In the genomic region with DNA sequence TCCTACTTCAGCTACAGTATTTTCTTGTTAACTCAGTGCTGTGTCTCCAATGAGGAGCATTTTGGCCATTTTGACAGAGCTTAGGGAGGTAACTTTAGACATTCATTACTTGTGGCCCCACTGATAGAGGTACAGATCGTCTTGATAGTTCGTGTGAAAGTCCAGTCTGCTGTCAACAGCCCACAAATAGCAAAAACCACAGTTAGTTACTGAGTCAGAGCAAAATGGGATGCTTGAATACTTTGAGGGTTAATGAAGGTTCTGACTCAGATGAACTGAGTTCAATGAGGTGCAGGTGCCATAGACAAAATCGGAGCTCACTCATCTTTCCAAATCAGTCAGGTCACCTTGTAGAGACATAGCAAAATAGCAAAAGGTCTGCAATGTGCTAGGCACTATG, we compare ENCODE assay signal across 18 cellular contexts.
A peak's percentile ranks its signal among the peaks of the same experiment; 100 is the strongest.
DNase-seq lines count a peak whose midpoint lies in the region; ATAC-seq and TF ChIP-seq lines count a peak whose summit lies in the region.
"Had no signal": no experiment of that assay in that cellular context is flagged by ENCODE, and none has a peak within 500 bp of the region (broad histone marks: within the 10 kb centered on the region; RNA-seq: fewer than 3 reads in every experiment).

No MANE protein-coding gene starts in this region.

- ATAC-seq in HG03432 (IDR thresholded peaks at IDR 0.05; ENCODE audit: unreplicated experiment): peak; percentile 68
- ATAC-seq: sciatic nerve had no signal

- no peaks in the 10 kb centered on the region for H3K36me3 Mint-ChIP-seq in HFFc6 (ENCODE audit: low read depth)

- no peak overlapping the region for H3K4me3 Mint-ChIP-seq in HFFc6
- H3K4me3 Mint-ChIP-seq: activated CD4-positive, alpha-beta T cell treated with anti-CD3 and anti-CD28 coated beads, Interleukin-2, amount 10 ng/mL, durations not matched to agents 24 days and 14 days; IgD-negative memory B cell had no signal

- no peaks in the 10 kb centered on the region for H3K9me3 Mint-ChIP-seq in HFFc6
- H3K9me3 Mint-ChIP-seq: activated CD4-positive, alpha-beta T cell treated with anti-CD3 and anti-CD28 coated beads, Interleukin-2, amount 10 ng/mL, durations not matched to agents 24 days and 14 days; IgD-negative memory B cell had no signal

- in situ Hi-C loops in KBM-7 (cut with MboI; ENCODE audit: low pct_unique_long_range_greater_than_20kb, low sequenced_read_pairs): no loop called here

- no peak for TF ChIP-seq CTCF in HFFc6 (IDR thresholded peaks at IDR 0.05)

- 0 out of 2 replicates have a peak overlapping the region, but pooled peaks have one; percentile 17 for H3K27ac Mint-ChIP-seq in HFFc6
- H3K27ac Mint-ChIP-seq: activated CD4-positive, alpha-beta T cell treated with anti-CD3 and anti-CD28 coated beads, Interleukin-2, amount 10 ng/mL, durations not matched to agents 24 days and 14 days; IgD-negative memory B cell had no signal

- H3K4me1 Mint-ChIP-seq in HFFc6 (ENCODE audit: low read depth): peaks cover 14% of the 10 kb centered on the region
- H3K4me1 Mint-ChIP-seq: activated CD4-positive, alpha-beta T cell treated with anti-CD3 and anti-CD28 coated beads, Interleukin-2, amount 10 ng/mL, durations not matched to agents 24 days and 14 days; IgD-negative memory B cell had no signal

- DNase-seq in GM03348 (ENCODE audit: low spot score) (peak; percentile 27), HFFc6 (peak; percentile 66), glomerular visceral epithelial cell (ENCODE audit: extremely low spot score) (peak; percentile 82), NCI-H1694 treated with DMSO at 0.1 percent for 48 hours (lab: John Stamatoyannopoulos, UW) (no peak), DMS53 treated with DMSO at 0.1 percent for 48 hours (lab: John Stamatoyannopoulos, UW; ENCODE audit: unreplicated experiment) (no peak), RKO (ENCODE audit: low spot score) (no peak), KBM-7 (no peak)
- DNase-seq: activated CD4-positive, alpha-beta T cell treated with anti-CD3 and anti-CD28 coated beads, Interleukin-2, amount 10 ng/mL, durations not matched to agents 24 days and 14 days; aorta; dermis blood vessel endothelial cell; DMS79 treated with DMSO at 0.1 percent for 48 hours; NCI-H1436; NCI-H510A treated with DMSO at 0.1 percent for 48 hours; stimulated activated naive CD4-positive, alpha-beta T cell treated with Interleukin-2 at 50 U/mL for 16 hours; T-helper 1 cell had no signal

- H3K27me3 Mint-ChIP-seq in HFFc6 (ENCODE audit: insufficient read depth): no peaks in the 10 kb centered on the region
- H3K27me3 Mint-ChIP-seq: activated CD4-positive, alpha-beta T cell treated with anti-CD3 and anti-CD28 coated beads, Interleukin-2, amount 10 ng/mL, durations not matched to agents 24 days and 14 days; IgD-negative memory B cell had no signal

Comparison
In these comparisons a context has a peak if more than half of its experiments do, and no peak if none do; other contexts are left out.
1. DNase-seq: peak in GM03348 (single experiment), HFFc6 (single experiment) and glomerular visceral epithelial cell (single experiment); none in NCI-H1694 treated with DMSO at 0.1 percent for 48 hours (single experiment), DMS53 treated with DMSO at 0.1 percent for 48 hours (single experiment), RKO (single experiment) and KBM-7 (single experiment).